In the genomic region with DNA sequence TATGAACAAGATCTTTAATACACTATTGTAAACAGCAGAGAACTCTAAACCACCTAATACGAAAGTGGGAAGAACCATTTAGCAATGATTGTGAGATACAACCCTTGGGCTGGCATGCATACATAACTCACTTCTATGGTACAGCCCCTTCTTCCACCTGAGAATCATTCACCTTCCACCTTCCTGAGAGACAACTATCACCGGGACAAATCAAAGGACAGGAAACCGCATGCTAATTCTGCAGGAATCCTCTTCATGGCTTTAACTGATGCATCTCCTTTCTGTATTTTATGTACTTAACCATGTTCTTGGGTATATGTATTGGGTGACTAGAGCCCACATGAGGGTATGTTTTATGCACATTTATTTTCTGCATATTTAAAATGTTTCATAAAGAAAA, we compare ENCODE assay signal across 20 cellular contexts.
"Had no signal": no experiment of that assay in that cellular context is flagged by ENCODE, and none has a peak within 500 bp of the region (broad histone marks: within the 10 kb centered on the region; RNA-seq: fewer than 3 reads in every experiment).

No MANE protein-coding gene starts in this region.

- H3K4me3 Mint-ChIP-seq: dendritic cell treated with granulocyte-macrophage colony-stimulating factor and Interleukin-4, amounts not matched to agents 40 ng/mL and 50 ng/mL, for 4 days; memory B cell; mesothelial cell of epicardium; naive B cell had no signal

- DNase-seq: colonic mucosa; cortex of kidney; effector CD4-positive, alpha-beta T cell; effector memory CD4-positive, alpha-beta T cell; foreskin keratinocyte; heart left ventricle; hypothalamus; left cardiac atrium; left lung; left ventricle myocardium superior; lower lobe of right lung; mucosa of descending colon; naive B cell; naive thymus-derived CD8-positive, alpha-beta T cell had no signal

- H3K36me3 ChIP-seq: colonic mucosa, esophagus muscularis mucosa, gastroesophageal sphincter, heart left ventricle, left lung, lower lobe of right lung had no signal

- H3K4me1 Mint-ChIP-seq: memory B cell, mesothelial cell of epicardium had no signal

- H3K27me3 ChIP-seq: colonic mucosa, esophagus muscularis mucosa, gastroesophageal sphincter, heart left ventricle, hepatocyte, left lung had no signal

- H3K27me3 Mint-ChIP-seq: dendritic cell treated with granulocyte-macrophage colony-stimulating factor and Interleukin-4, amounts not matched to agents 40 ng/mL and 50 ng/mL, for 4 days; naive thymus-derived CD8-positive, alpha-beta T cell had no signal

- H3K9me3 ChIP-seq: colonic mucosa, mucosa of descending colon had no signal

- H3K4me2 ChIP-seq: hepatocyte had no signal

- H3K79me2 ChIP-seq: hepatocyte had no signal

- H3K4me1 ChIP-seq: colonic mucosa, esophagus muscularis mucosa, foreskin keratinocyte, gastroesophageal sphincter, heart left ventricle, left lung, lower lobe of right lung had no signal

- H3K27ac Mint-ChIP-seq: dendritic cell treated with granulocyte-macrophage colony-stimulating factor and Interleukin-4, amounts not matched to agents 40 ng/mL and 50 ng/mL, for 4 days; memory B cell; mesothelial cell of epicardium; naive B cell had no signal

- H3K36me3 Mint-ChIP-seq: memory B cell, mesothelial cell of epicardium had no signal

- H3K27ac ChIP-seq: colonic mucosa, esophagus muscularis mucosa, foreskin keratinocyte, gastroesophageal sphincter, heart left ventricle, hepatocyte, left lung, lower lobe of right lung had no signal

- H3K4me3 ChIP-seq: colonic mucosa, esophagus muscularis mucosa, gastroesophageal sphincter, heart left ventricle, hepatocyte, left lung, lower lobe of right lung, mucosa of descending colon had no signal

- ATAC-seq: foreskin keratinocyte; gastroesophageal sphincter; heart left ventricle; left cardiac atrium; left lung; left ventricle myocardium superior; lower lobe of right lung; mucosa of descending colon; naive thymus-derived CD8-positive, alpha-beta T cell had no signal

- H2AFZ ChIP-seq: hepatocyte had no signal

- H3K9me3 Mint-ChIP-seq: dendritic cell treated with granulocyte-macrophage colony-stimulating factor and Interleukin-4, amounts not matched to agents 40 ng/mL and 50 ng/mL, for 4 days; memory B cell had no signal
